In genomic region chr10:314381-314780, GRCh38 we compare ENCODE assay signal across 25 cellular contexts.
DNase-seq lines count a peak whose midpoint lies in the region; ATAC-seq and TF ChIP-seq lines count a peak whose summit lies in the region.
"Had no signal": no experiment of that assay in that cellular context is flagged by ENCODE, and none has a peak within 500 bp of the region (broad histone marks: within the 10 kb centered on the region; RNA-seq: fewer than 3 reads in every experiment).

No MANE protein-coding gene starts in this region.

- H2AFZ ChIP-seq in DND-41 (ENCODE audit: low read depth, low read length) (no peak overlapping the region; the same call in 1 of the 2 replicates), SU-DHL-6 (ENCODE audit: low read depth, low read length, severe bottlenecking) (peak overlapping the region; percentile 13), mesenchymal stem cell (ENCODE audit: low read depth, low read length) (no peak overlapping the region)
- H2AFZ ChIP-seq: hepatocyte had no signal

- H3K4me1 Mint-ChIP-seq in stimulated activated naive B cell treated with anti-CD40 and anti-IgM and Interleukin-4, amounts not matched to agents 10 μg/mL and 1 μg/mL and 100 μg/mL, for 72 hours = peaks cover 57 to 60% of the 10 kb centered on the region in 2 donors

- H3K4ac ChIP-seq in mesenchymal stem cell (ENCODE audit: low read depth in 1 of 2, low read length in 2 of 2) = peak overlapping the region in 1 of 2 experiments; percentile 5

- no peaks in the 10 kb centered on the region for H3K27me3 Mint-ChIP-seq in stimulated activated naive B cell treated with anti-CD40 and anti-IgM and Interleukin-4, amounts not matched to agents 10 μg/mL and 1 μg/mL and 100 μg/mL, for 72 hours
- H3K27me3 Mint-ChIP-seq: activated CD4-positive, alpha-beta T cell treated with anti-CD3 and anti-CD28 coated beads, Interleukin-2, amount 10 ng/mL, durations not matched to agents 7 days and 5 days had no signal

- peaks cover 22% of the 10 kb centered on the region; the same call in 1 of the 2 replicates for H3F3A ChIP-seq in SU-DHL-6 (ENCODE audit: insufficient read depth)

- no peak overlapping the region for H3K4me3 Mint-ChIP-seq in stimulated activated naive B cell treated with anti-CD40 and anti-IgM and Interleukin-4, amounts not matched to agents 10 μg/mL and 1 μg/mL and 100 μg/mL, for 72 hours
- H3K4me3 Mint-ChIP-seq: activated CD4-positive, alpha-beta T cell treated with anti-CD3 and anti-CD28 coated beads, Interleukin-2, amount 10 ng/mL, durations not matched to agents 7 days and 5 days had no signal

- H3K4me3 ChIP-seq in DND-41 (ENCODE audit: low read depth in 1 of 2, low read length in 2 of 2) (no peak overlapping the region), SU-DHL-6 (ENCODE audit: insufficient read depth, low read length, poor library complexity, severe bottlenecking) (no peak overlapping the region), mesenchymal stem cell (ENCODE audit: insufficient read depth in 1 of 2, low read depth in 1 of 2, low read length in 2 of 2) (no peak overlapping the region), MG63 (no peak overlapping the region)
- H3K4me3 ChIP-seq: hepatocyte, lung, tibial nerve had no signal

- H2BK120ac ChIP-seq in mesenchymal stem cell (ENCODE audit: low read depth, low read length) = no peak overlapping the region

- no peak overlapping the region for H3K4me2 ChIP-seq in DND-41 (ENCODE audit: insufficient read depth, low read length)
- peak overlapping the region; percentile 45 for H3K4me2 ChIP-seq in SU-DHL-6 (ENCODE audit: low read depth, low read length, poor library complexity, severe bottlenecking)
- no peak overlapping the region for H3K4me2 ChIP-seq in mesenchymal stem cell (ENCODE audit: low read length, poor library complexity, severe bottlenecking)
- H3K4me2 ChIP-seq: hepatocyte had no signal

- H2AK5ac ChIP-seq in mesenchymal stem cell (ENCODE audit: low read length, severe bottlenecking) = peak overlapping the region; percentile 10

- H3K27ac ChIP-seq in DND-41 (ENCODE audit: low read length) = 0 out of 2 replicates have a peak overlapping the region, but pooled peaks have one; percentile 13
- peak overlapping the region; percentile 57 for H3K27ac ChIP-seq in SU-DHL-6 (ENCODE audit: low read depth, low read length)
- H3K27ac ChIP-seq in mesenchymal stem cell (ENCODE audit: low read length, poor library complexity, severe bottlenecking) = no peak overlapping the region
- H3K27ac ChIP-seq: hepatocyte, tibial nerve had no signal

- 82% methylated on average over 13 of the region's 13 CpGs for WGBS in mesenchymal stem cell

- no peaks in the 10 kb centered on the region for H4K20me1 ChIP-seq in DND-41 (ENCODE audit: insufficient read depth, low read length)
- no peaks in the 10 kb centered on the region for H4K20me1 ChIP-seq in SU-DHL-6 (ENCODE audit: low read depth, low read length)

- H3K14ac ChIP-seq in mesenchymal stem cell (ENCODE audit: low read length in 2 of 2) = peak overlapping the region in 1 of 2 experiments; percentile 82

- H3K9me3 ChIP-seq in DND-41 (ENCODE audit: insufficient read depth, low read length, severe bottlenecking) = no peaks in the 10 kb centered on the region
- no peaks in the 10 kb centered on the region for H3K9me3 ChIP-seq in SU-DHL-6 (ENCODE audit: insufficient read depth, low read length)
- no peaks in the 10 kb centered on the region for H3K9me3 ChIP-seq in mesenchymal stem cell (ENCODE audit: control insufficient read depth, low read length)
- H3K9me3 ChIP-seq in MG63 = no peaks in the 10 kb centered on the region
- H3K9me3 ChIP-seq: tibial nerve had no signal

- no peak overlapping the region for H3K23ac ChIP-seq in mesenchymal stem cell (ENCODE audit: low read length in 2 of 2)

- ATAC-seq in DND-41 (ENCODE audit: insufficient read depth, low read depth) (no peak), HG02885 (IDR thresholded peaks at IDR 0.05; ENCODE audit: poor library complexity, unreplicated experiment) (no peak)
- ATAC-seq in stimulated activated naive B cell treated with anti-CD40 and anti-IgM and Interleukin-4, amounts not matched to agents 10 μg/mL and 1 μg/mL and 100 μg/mL, for 72 hours (replicated peaks) = no peak
- ATAC-seq: naive thymus-derived CD4-positive, alpha-beta T cell; Right ventricle myocardium inferior; stimulated activated naive CD8-positive, alpha-beta T cell treated with anti-CD3 and anti-CD28 coated beads, Interleukin-15, Interleukin-2, amounts not matched to agents 100 U/mL and 50 U/mL, for 24 hours had no signal

- H2BK12ac ChIP-seq in mesenchymal stem cell (ENCODE audit: low read length in 2 of 2) = peak overlapping the region in 1 of 2 experiments; percentile 33

- H4K8ac ChIP-seq in mesenchymal stem cell (ENCODE audit: low read length) = peak overlapping the region; percentile 29

- no peak overlapping the region for H3K9ac ChIP-seq in DND-41 (ENCODE audit: low read depth, low read length)
- H3K9ac ChIP-seq in SU-DHL-6 (ENCODE audit: low read length) = peak overlapping the region; percentile 4; the same call in 1 of the 2 replicates
- H3K9ac ChIP-seq in mesenchymal stem cell (ENCODE audit: low read length) = no peak overlapping the region

- TF ChIP-seq CTCF in DND-41 (IDR thresholded peaks at IDR 0.05; ENCODE audit: borderline replicate concordance, extremely low read depth, low read length, poor library complexity, severe bottlenecking) = no peak
- no peak for TF ChIP-seq CTCF in SU-DHL-6 (IDR thresholded peaks at IDR 0.05; ENCODE audit: insufficient read depth, low read length, poor library complexity, severe bottlenecking)

- no peaks in the 10 kb centered on the region for H3K9me2 ChIP-seq in SU-DHL-6 (replicated peaks; ENCODE audit: insufficient read depth, low read length)

- no peak overlapping the region for H2BK15ac ChIP-seq in mesenchymal stem cell (ENCODE audit: low read depth, poor library complexity, severe bottlenecking)

- no peaks in the 10 kb centered on the region for H3K36me3 Mint-ChIP-seq in stimulated activated naive B cell treated with anti-CD40 and anti-IgM and Interleukin-4, amounts not matched to agents 10 μg/mL and 1 μg/mL and 100 μg/mL, for 72 hours

- H2BK5ac ChIP-seq in mesenchymal stem cell (ENCODE audit: low read depth, low read length, poor library complexity, severe bottlenecking) = no peak overlapping the region

- H3K4me1 ChIP-seq in DND-41 (ENCODE audit: insufficient read depth, low read length) (peaks cover 4% of the 10 kb centered on the region), mesenchymal stem cell (ENCODE audit: control insufficient read depth, insufficient read depth, low read depth, low read length) (peaks cover 27% of the 10 kb centered on the region)
- H3K4me1 ChIP-seq: tibial nerve had no signal

- H3K79me2 ChIP-seq in DND-41 (ENCODE audit: insufficient read depth, low read length) = no peaks in the 10 kb centered on the region
- H3K79me2 ChIP-seq in SU-DHL-6 (ENCODE audit: insufficient read depth, low read length) = no peaks in the 10 kb centered on the region
- H3K79me2 ChIP-seq: hepatocyte had no signal

- H3K9me3 Mint-ChIP-seq in stimulated activated naive B cell treated with anti-CD40 and anti-IgM and Interleukin-4, amounts not matched to agents 10 μg/mL and 1 μg/mL and 100 μg/mL, for 72 hours = no peaks in the 10 kb centered on the region
- H3K9me3 Mint-ChIP-seq: activated CD4-positive, alpha-beta T cell treated with anti-CD3 and anti-CD28 coated beads, Interleukin-2, amount 10 ng/mL, durations not matched to agents 7 days and 5 days; naive thymus-derived CD4-positive, alpha-beta T cell had no signal

- H3K18ac ChIP-seq in mesenchymal stem cell (ENCODE audit: low read depth in 1 of 2, low read length in 2 of 2) = peak overlapping the region; percentile 7 to 72

- no peaks in the 10 kb centered on the region for H3K27me3 ChIP-seq in DND-41 (ENCODE audit: insufficient read depth, low read length, poor library complexity)
- H3K27me3 ChIP-seq in SU-DHL-6 (ENCODE audit: low read length) = no peaks in the 10 kb centered on the region
- H3K27me3 ChIP-seq in mesenchymal stem cell (ENCODE audit: control insufficient read depth in 1 of 2, insufficient read depth in 1 of 2, low read length in 2 of 2) = no peaks in the 10 kb centered on the region
- H3K27me3 ChIP-seq in MG63 = no peaks in the 10 kb centered on the region
- H3K27me3 ChIP-seq: hepatocyte, tibial nerve had no signal

- peak overlapping the region; percentile 34 for H4K91ac ChIP-seq in mesenchymal stem cell (ENCODE audit: low read length)

- peaks cover 17% of the 10 kb centered on the region for H3K79me1 ChIP-seq in mesenchymal stem cell (replicated peaks; ENCODE audit: low read length, poor library complexity, severe bottlenecking)

- peak overlapping the region; percentile 48 for H3K27ac Mint-ChIP-seq in stimulated activated naive B cell treated with anti-CD40 and anti-IgM and Interleukin-4, amounts not matched to agents 10 μg/mL and 1 μg/mL and 100 μg/mL, for 72 hours

- DNase-seq in DND-41 (no peak), mesenchymal stem cell (no peak), MG63 (no peak), amygdala (lab: John Stamatoyannopoulos, UW) (no peak)
- no peak for DNase-seq in stimulated activated naive B cell treated with anti-CD40 and anti-IgM and Interleukin-4, amounts not matched to agents 10 μg/mL and 1 μg/mL and 100 μg/mL, for 72 hours
- DNase-seq: activated CD4-positive, alpha-beta T cell treated with anti-CD3 and anti-CD28 coated beads, Interleukin-2, amount 10 ng/mL, durations not matched to agents 7 days and 5 days; activated CD8-positive, alpha-beta memory T cell treated with anti-CD3 and anti-CD28 coated beads, Interleukin-2, amount 50 U/mL, for 4 hours; activated gamma-delta T cell; AML-193; amniotic stem cell; central memory CD4-positive, alpha-beta T cell; foreskin melanocyte; GDM1; naive thymus-derived CD4-positive, alpha-beta T cell; NCI-H146; NCI-H2171 treated with DMSO at 0.1 percent for 48 hours; NCI-H526; stimulated activated CD4-positive, alpha-beta T cell treated with anti-CD3 and anti-CD28 coated beads, Interleukin-1b, Interleukin-23, amount 100 ng/mL, for 48 hours; stimulated activated naive CD8-positive, alpha-beta T cell treated with anti-CD3 and anti-CD28 coated beads, Interleukin-15, Interleukin-2, amounts not matched to agents 100 U/mL and 50 U/mL, for 24 hours had no signal

- H3K36me3 ChIP-seq in DND-41 (ENCODE audit: insufficient read depth, low read length) (no peaks in the 10 kb centered on the region), SU-DHL-6 (ENCODE audit: low read length) (peaks cover 2% of the 10 kb centered on the region; the same call in 1 of the 2 replicates), mesenchymal stem cell (ENCODE audit: control insufficient read depth in 1 of 2, insufficient read depth in 2 of 2, low read depth in 1 of 2, low read length in 2 of 2) (peaks cover 32 to 55% of the 10 kb centered on the region in 2 experiments), MG63 (peaks cover 8% of the 10 kb centered on the region)
